Comparison of ENCODE assay signal across 26 cellular contexts in the genomic region with DNA sequence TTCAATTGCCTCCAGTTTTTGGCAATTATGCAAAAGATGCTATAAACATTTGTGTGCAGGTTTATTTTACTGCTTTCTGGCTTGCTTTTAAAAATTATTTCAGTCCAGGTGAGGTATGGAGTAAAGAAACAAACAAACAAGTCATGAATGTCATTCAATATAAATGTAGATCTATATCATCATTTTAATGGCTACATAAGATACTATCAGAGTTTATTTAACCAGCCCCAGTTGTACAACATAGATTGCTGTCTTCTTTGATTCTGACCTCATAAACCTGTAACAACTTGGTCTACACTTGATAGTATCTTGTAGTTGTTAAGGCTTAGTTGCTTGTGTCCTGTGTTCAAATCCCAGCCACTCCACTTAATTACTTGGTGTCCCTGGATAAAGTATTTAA. TPM values are rescaled to one million over a fixed set of nuclear protein-coding genes. Genes with fewer than 3 reads are reported as not detected.
"Had no signal": no experiment of that assay in that cellular context is flagged by ENCODE, and none has a peak within 500 bp of the region (broad histone marks: within the 10 kb centered on the region; RNA-seq: fewer than 3 reads in every experiment).

No MANE protein-coding gene starts in this region.

- DNase-seq: activated B cell treated with CpG ODN at 0.5 μM for 24 hours; activated CD4-positive, alpha-beta T cell treated with anti-CD3 and anti-CD28 coated beads for 48 hours; activated CD8-positive, alpha-beta memory T cell treated with anti-CD3 and anti-CD28 coated beads, Interleukin-2, amount 50 U/mL, for 4 hours; activated CD8-positive, alpha-beta T cell treated with anti-CD3 and anti-CD28 coated beads for 36 hours; activated effector memory CD4-positive, alpha-beta T cell treated with Interleukin-2 at 50 U/mL for 16 hours; activated naive CD4-positive, alpha-beta T cell treated with anti-CD3 and anti-CD28 coated beads, Interleukin-2, amount 10 ng/mL, durations not matched to agents 7 days and 5 days; activated T-cell treated with anti-CD3 and anti-CD28 coated beads, Interleukin-2, amount 50 U/mL, for 4 hours; dorsolateral prefrontal cortex; endodermal cell; foreskin fibroblast; stimulated activated CD4-positive, alpha-beta T cell treated with anti-CD3 and anti-CD28 coated beads, Interleukin-2, amount 100 ng/mL, for 24 hours; SW 1271; trophoblast cell had no signal

- H3K27ac Mint-ChIP-seq: activated B cell treated with CpG ODN at 0.5 μM for 24 hours; activated CD8-positive, alpha-beta T cell treated with anti-CD3 and anti-CD28 coated beads for 36 hours; activated naive CD4-positive, alpha-beta T cell treated with anti-CD3 and anti-CD28 coated beads, Interleukin-2, amount 10 ng/mL, durations not matched to agents 7 days and 5 days; endodermal cell; progenitor cell of endocrine pancreas; stimulated activated naive CD8-positive, alpha-beta T cell treated with anti-CD3 and anti-CD28 coated beads, Interleukin-15, Interleukin-2, amounts not matched to agents 100 ng/mL and 50 ng/mL, for 24 hours had no signal

- H3K9me3 Mint-ChIP-seq: activated naive CD4-positive, alpha-beta T cell treated with anti-CD3 and anti-CD28 coated beads, Interleukin-2, amount 10 ng/mL, durations not matched to agents 7 days and 5 days; activated T-cell treated with anti-CD3 and anti-CD28 coated beads, Interleukin-2, amount 50 U/mL, for 4 hours had no signal

- H3K9me3 ChIP-seq: right atrium auricular region, suprapubic skin had no signal

- H3K27me3 ChIP-seq: dorsolateral prefrontal cortex, right atrium auricular region, suprapubic skin had no signal

- ATAC-seq: activated CD8-positive, alpha-beta T cell treated with anti-CD3 and anti-CD28 coated beads for 36 hours; activated T-cell treated with anti-CD3 and anti-CD28 coated beads, Interleukin-2, amount 50 U/mL, for 4 hours had no signal

- H3K36me3 ChIP-seq: right atrium auricular region, suprapubic skin had no signal

- H3K36me3 Mint-ChIP-seq: activated naive CD4-positive, alpha-beta T cell treated with anti-CD3 and anti-CD28 coated beads, Interleukin-2, amount 10 ng/mL, durations not matched to agents 7 days and 5 days had no signal

- H3K4me3 ChIP-seq: right atrium auricular region had no signal

RNA-seq across cellular contexts. Expression of a gene that starts 46.0 kb away (rescaled TPM):
- total RNA-seq: activated B cell treated with CpG ODN at 0.5 μM for 24 hours; activated CD8-positive, alpha-beta T cell treated with anti-CD3 and anti-CD28 coated beads for 36 hours; activated T-cell treated with anti-CD3 and anti-CD28 coated beads, Interleukin-2, amount 50 U/mL, for 4 hours; astrocyte; bronchial epithelial cell; dorsolateral prefrontal cortex; endodermal cell; glomerular endothelial cell; liver; mesenteric fat pad; omental fat pad; progenitor cell of endocrine pancreas; right atrium auricular region; suprapubic skin; T-helper 2 cell treated with Interferon-gamma antibody and Interleukin-4, amounts not matched to agents 100 ng/mL and 5 ng/mL, for 36 hours had no signal
- polyA plus RNA-seq: adipose tissue, liver, neural cell had no signal
